ENCODE assay signal across 11 cellular contexts in the genomic region with DNA sequence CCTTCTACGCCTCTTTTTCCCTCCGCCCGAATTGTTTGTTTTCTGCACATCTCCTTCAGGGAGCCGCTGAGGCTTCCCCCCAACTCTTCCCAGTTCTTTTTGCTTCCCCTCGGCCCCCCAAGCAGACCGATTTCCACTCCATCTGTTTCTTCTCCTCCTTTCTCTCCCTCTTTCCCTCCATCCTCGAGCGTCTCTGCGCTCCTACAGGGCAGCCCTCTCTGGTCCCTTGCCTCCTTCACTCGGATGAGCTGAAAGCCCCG. TPM values are rescaled to one million over a fixed set of nuclear protein-coding genes. Genes with fewer than 3 reads are reported as not detected.
DNase-seq lines count a peak whose midpoint lies in the region; ATAC-seq, FAIRE-seq and TF ChIP-seq lines count a peak whose summit lies in the region.
"Had no signal": no experiment of that assay in that cellular context is flagged by ENCODE, and none has a peak within 500 bp of the region (broad histone marks: within the 10 kb centered on the region; RNA-seq: fewer than 3 reads in every experiment).

No MANE protein-coding gene starts in this region.

- peaks cover 57 to 87% (median 79%) of the 10 kb centered on the region in 7 donors for H3K4me1 Mint-ChIP-seq in naive thymus-derived CD4-positive, alpha-beta T cell

- H3K27me3 Mint-ChIP-seq in naive thymus-derived CD4-positive, alpha-beta T cell, result peaks cover 95 to 100% (median 95%) of the 10 kb centered on the region in 5 donors

- CTCF ChIA-PET in HEK293 (lab: Yijun Ruan, JAX) (interaction anchor here (0.6 to 2.9 kb wide), 2 partner anchors 9 to 302 kb away, joined by 8 to 10 read pairs; no protein-coding TSS in a partner anchor), K562 (lab: Yijun Ruan, JAX; ENCODE audit: low intra/inter-chr PET ratio) (no interaction called here)
- CTCF ChIA-PET in naive thymus-derived CD4-positive, alpha-beta T cell (lab: Charles Lee), result interaction anchor here (1.3 kb wide), 1 partner anchor 9 kb away, joined by 5 read pairs; no protein-coding TSS in a partner anchor

- DNase-seq in K562 (ENCODE audit: extremely low read depth in 1 of 4, low spot score in 3 of 4) (no peak), H54 (ENCODE audit: insufficient read length, low spot score) (no peak)
- DNase-seq in naive thymus-derived CD4-positive, alpha-beta T cell, result no peak
- no peak for DNase-seq in stimulated activated CD4-positive, alpha-beta T cell treated with anti-CD3 and anti-CD28 coated beads, Interleukin-2, amount 100 ng/mL, for 48 hours
- DNase-seq: T-helper 9 cell had no signal

- intact Hi-C loops in K562 (cut with micrococcal nuclease), result loop anchor here (5.0 kb wide), 1 partner anchor 515 kb away; no protein-coding TSS in a partner anchor
- intact Hi-C loops in naive thymus-derived CD4-positive, alpha-beta T cell (cut with micrococcal nuclease), result loop anchor here in 1 of 2 donors (1.0 to 2.0 kb wide), 2 partner anchors 8 to 239 kb away; partner anchors contain the start of gene NEK7

- no peak for TF ChIP-seq RAD21 in K562 (CRISPR knock-in tag; conservative IDR thresholded peaks at IDR 0.05 in 1 of 2, IDR thresholded peaks at IDR 0.05 in 1 of 2)

- H2AFZ ChIP-seq in ACC112 (ENCODE audit: low read length, unreplicated experiment), result peak overlapping the region; percentile 9
- H2AFZ ChIP-seq in K562 (ENCODE audit: low read depth, low read length), result peak overlapping the region; percentile 34

- peak overlapping the region; percentile 69 for H3K4me3 ChIP-seq in ACC112 (ENCODE audit: low read depth, low read length)
- H3K4me3 ChIP-seq in HEK293 (ENCODE audit: low read depth, low read length), result peak overlapping the region; percentile 32
- no peak overlapping the region for H3K4me3 ChIP-seq in K562
- H3K4me3 ChIP-seq in naive thymus-derived CD4-positive, alpha-beta T cell (ENCODE audit: low read length), result no peak overlapping the region

- ATAC-seq in K562 (no peak), HG03571 (IDR thresholded peaks at IDR 0.05; ENCODE audit: unreplicated experiment) (no peak), HG03457 (IDR thresholded peaks at IDR 0.05; ENCODE audit: unreplicated experiment) (no peak)
- ATAC-seq in naive thymus-derived CD4-positive, alpha-beta T cell, result no peak

- FAIRE-seq in K562 (lab: Jason Lieb, UNC) (no peak), H54 (lab: Jason Lieb, UNC) (no peak)
- FAIRE-seq: G401.6 had no signal

- H3K27me3 ChIP-seq in ACC112 (ENCODE audit: insufficient read depth, low read length), result peaks cover 99% of the 10 kb centered on the region
- H3K27me3 ChIP-seq in K562 (ENCODE audit: control insufficient read depth in 2 of 2, insufficient read depth in 2 of 2, low read length in 2 of 2), result peaks cover 77 to 92% of the 10 kb centered on the region in 2 experiments
- peaks cover 68 to 92% of the 10 kb centered on the region in 2 donors for H3K27me3 ChIP-seq in naive thymus-derived CD4-positive, alpha-beta T cell (ENCODE audit: control insufficient read depth in 2 of 2, insufficient read depth in 2 of 2, low read length in 2 of 2)

- no peak for TF ChIP-seq POLR2A in K562 (conservative IDR thresholded peaks at IDR 0.05)
- no peak for TF ChIP-seq POLR2A in H54 (IDR thresholded peaks at IDR 0.05; ENCODE audit: low read depth, low read length)

- no TSS peak for BruUV-seq in K562 (replicated peaks; lab: Mats Ljungman, UMichigan)

- H3K9me3 Mint-ChIP-seq in naive thymus-derived CD4-positive, alpha-beta T cell, result peaks cover 0 to 16% (median 0%) of the 10 kb centered on the region in 11 donors

- peaks cover 0 to 10% (median 0%) of the 10 kb centered on the region in 5 donors for H3K36me3 Mint-ChIP-seq in naive thymus-derived CD4-positive, alpha-beta T cell

- 12% methylated on average over 11 of the region's 11 CpGs for WGBS in K562 (ENCODE audit: insufficient coverage, low coverage, missing lambda C conversion rate)

- H3K4me3 Mint-ChIP-seq in naive thymus-derived CD4-positive, alpha-beta T cell, result peak overlapping the region; percentile 68 to 83 (median 74)

- H4K20me1 ChIP-seq in K562 (replicated peaks; ENCODE audit: control insufficient read depth, insufficient read depth, low read length), result no peaks in the 10 kb centered on the region

- POLR2A ChIA-PET in HEK293 (lab: Yijun Ruan, JAX) (interaction anchor here (1.5 to 2.0 kb wide), 4 partner anchors 9 to 239 kb away, joined by 4 to 16 read pairs (median 6); partner anchors contain the start of genes C1orf53 and NEK7), K562 (lab: Yijun Ruan, JAX) (interaction anchor here (0.9 to 1.8 kb wide), 3 partner anchors 9 to 15 kb away, joined by 4 to 8 read pairs (median 4); partner anchors contain the start of gene C1orf53)
- POLR2A ChIA-PET in naive thymus-derived CD4-positive, alpha-beta T cell (lab: Charles Lee), result interaction anchor here (1.0 kb wide), 1 partner anchor 15 kb away, joined by 3 read pairs; the partner anchor contains the start of gene C1orf53

- 0 out of 4 replicates have a peak overlapping the region, but pooled peaks of 1 of the 2 experiments have one; percentile 53 for H3K9ac ChIP-seq in K562 (ENCODE audit: insufficient read depth in 1 of 2, low read depth in 2 of 2, low read length in 2 of 2)

- H3K36me3 ChIP-seq in ACC112 (ENCODE audit: insufficient read depth, low read length) (no peaks in the 10 kb centered on the region), HEK293 (ENCODE audit: control insufficient read depth in 2 of 2, insufficient read depth in 1 of 2, low read length in 2 of 2) (peaks cover 0 to 3% of the 10 kb centered on the region in 2 experiments; a peak in 1 of 3 replicates), K562 (ENCODE audit: control insufficient read depth, insufficient read depth, low read length) (no peaks in the 10 kb centered on the region)
- H3K36me3 ChIP-seq in naive thymus-derived CD4-positive, alpha-beta T cell (ENCODE audit: control insufficient read depth in 2 of 3, insufficient read depth in 3 of 3, low read length in 3 of 3), result no peaks in the 10 kb centered on the region

- no peak overlapping the region for H3K27ac ChIP-seq in ACC112 (ENCODE audit: low read depth, low read length)
- H3K27ac ChIP-seq in HEK293 (ENCODE audit: extremely low read depth, low read depth, low read length), result peak overlapping the region; percentile 32; the same call in 1 of the 2 replicates
- H3K27ac ChIP-seq in K562 (ENCODE audit: extremely low read depth, low read depth, low read length), result no peak overlapping the region
- no peak overlapping the region for H3K27ac ChIP-seq in naive thymus-derived CD4-positive, alpha-beta T cell (ENCODE audit: low read depth, low read length)

- TF ChIP-seq CTCF in HEK293 (tag by site-specific recombination; IDR thresholded peaks at IDR 0.05), result no peak
- TF ChIP-seq CTCF in K562 (IDR thresholded peaks at IDR 0.05 in 2 of 3, conservative IDR thresholded peaks at IDR 0.05 in 1 of 3; ENCODE audit: insufficient read depth in 2 of 3, low read depth in 1 of 3, low read length in 3 of 3), result no peak

- no peaks in the 10 kb centered on the region for H3K9me1 ChIP-seq in K562 (ENCODE audit: control insufficient read depth, insufficient read depth, low read length)

- in situ Hi-C loops in K562 (cut with MboI), result no loop called here

- H3K4me2 ChIP-seq in K562 (ENCODE audit: insufficient read depth, low read length), result 0 out of 2 replicates have a peak overlapping the region, but pooled peaks have one; percentile 1

- no peaks in the 10 kb centered on the region for H3K9me3 ChIP-seq in HEK293 (ENCODE audit: control insufficient read depth, insufficient read depth, low read depth, low read length)
- H3K9me3 ChIP-seq in K562 (replicated peaks; ENCODE audit: control insufficient read depth, insufficient read depth, low read depth, low read length), result no peaks in the 10 kb centered on the region
- H3K9me3 ChIP-seq in naive thymus-derived CD4-positive, alpha-beta T cell (ENCODE audit: control insufficient read depth in 2 of 3, low read length in 3 of 3), result no peaks in the 10 kb centered on the region

- H3K4me1 ChIP-seq in ACC112 (ENCODE audit: control insufficient read depth, insufficient read depth, low read length, unreplicated experiment) (peaks cover 12% of the 10 kb centered on the region), HEK293 (ENCODE audit: control insufficient read depth, insufficient read depth, low read length) (no peaks in the 10 kb centered on the region), K562 (replicated peaks in 1 of 2; ENCODE audit: control insufficient read depth in 2 of 2, insufficient read depth in 2 of 2, low read length in 2 of 2) (peaks cover 10 to 36% of the 10 kb centered on the region in 2 experiments; a peak in 4 of 5 replicates)
- peaks cover 45 to 58% of the 10 kb centered on the region in 2 donors for H3K4me1 ChIP-seq in naive thymus-derived CD4-positive, alpha-beta T cell (ENCODE audit: control insufficient read depth in 2 of 2, insufficient read depth in 2 of 2, low read length in 2 of 2)

- H3K79me2 ChIP-seq in ACC112 (ENCODE audit: control insufficient read depth, insufficient read depth, low read length, unreplicated experiment) (no peaks in the 10 kb centered on the region), K562 (ENCODE audit: control insufficient read depth, insufficient read depth, low read length) (no peaks in the 10 kb centered on the region)

- no peak for TF ChIP-seq EP300 in K562 (IDR thresholded peaks at IDR 0.05; ENCODE audit: low read length)

- H3K27ac Mint-ChIP-seq in naive thymus-derived CD4-positive, alpha-beta T cell, result peak overlapping the region in 1 of 9 donors; percentile 75

RNA-seq across cellular contexts. Expression of gene LHX9, which starts 0.3 kb away (rescaled TPM):
- total RNA-seq in K562 (2011; cell fraction: chromatin; rRNA removed; ENCODE audit: low replicate concordance), result not detected in 2 replicates
- total RNA-seq in K562 (2011; cell fraction: nucleolus; rRNA removed), result not detected in 2 replicates
- total RNA-seq in K562 (2011; cell fraction: nucleoplasm; rRNA removed), result not detected in 2 replicates
- total RNA-seq in K562 (2014; rRNA removed), result not detected in 2 replicates
- total RNA-seq in K562 (2014; rRNA removed; fragmentation: Illumina TruSeq; extraction: Trizol), result not detected in 2 replicates
- total RNA-seq in K562 (2015; rRNA removed; fragmentation: Illumina TruSeq; extraction: Trizol), result 0.04 TPM in 1 of 2 replicates, not detected in the other
- total RNA-seq in K562 (2021), result not detected in 2 replicates
- not detected in 2 replicates for polyA plus RNA-seq in K562 (2011; rRNA removed)
- not detected in 2 replicates for polyA plus RNA-seq in K562 (2011; cell fraction: cytosol; rRNA removed)
- polyA plus RNA-seq in K562 (2011; cell fraction: nucleus; rRNA removed), result not detected in 2 replicates
- polyA plus RNA-seq in K562 (2012), result 0.04 and 0.37 TPM in 2 replicates
- polyA plus RNA-seq in K562 (2014; fragmentation: Illumina TruSeq; extraction: Trizol), result not detected in 2 replicates
- polyA plus RNA-seq in K562 (2014; fragmentation: Nextera tagmentation; extraction: Ambion mirVana), result under 1 TPM; 0.03 TPM
- polyA plus RNA-seq in K562 (2014; rRNA removed), result 0.21 TPM in 1 of 2 replicates, not detected in the other
- polyA minus RNA-seq in K562 (2011; rRNA and poly(A)+ RNA removed), result not detected in 2 replicates
- not detected in 2 replicates for polyA minus RNA-seq in K562 (2011; cell fraction: cytosol; rRNA and poly(A)+ RNA removed)
- polyA minus RNA-seq in K562 (2011; cell fraction: nucleus; rRNA and poly(A)+ RNA removed), result not detected in 2 replicates
- total RNA-seq in naive thymus-derived CD4-positive, alpha-beta T cell, result not detected
- not detected for polyA plus RNA-seq in naive thymus-derived CD4-positive, alpha-beta T cell
- total RNA-seq: mononuclear cell had no signal

RNA-seq across cellular contexts. Expression of gene C1orf53, which starts 15.1 kb away (rescaled TPM):
- total RNA-seq in K562 (2011; cell fraction: chromatin; rRNA removed; ENCODE audit: low replicate concordance), result not detected in 2 replicates
- not detected in 2 replicates for total RNA-seq in K562 (2011; cell fraction: nucleolus; rRNA removed)
- total RNA-seq in K562 (2011; cell fraction: nucleoplasm; rRNA removed), result not detected in 2 replicates
- total RNA-seq in K562 (2014; rRNA removed), result 0.45 and 3.1 TPM in 2 replicates
- 0.73 and 1.6 TPM in 2 replicates for total RNA-seq in K562 (2014; rRNA removed; fragmentation: Illumina TruSeq; extraction: Trizol)
- total RNA-seq in K562 (2015; rRNA removed; fragmentation: Illumina TruSeq; extraction: Trizol), result 3.0 and 3.2 TPM in 2 replicates
- 1.5 and 1.9 TPM in 2 replicates for total RNA-seq in K562 (2021)
- 0.65 and 2.3 TPM in 2 replicates for polyA plus RNA-seq in K562 (2011; rRNA removed)
- 0.81 and 1.6 TPM in 2 replicates for polyA plus RNA-seq in K562 (2011; cell fraction: cytosol; rRNA removed)
- not detected in 2 replicates for polyA plus RNA-seq in K562 (2011; cell fraction: nucleus; rRNA removed)
- polyA plus RNA-seq in K562 (2012), result 3.0 and 5.0 TPM in 2 replicates
- 0.31 and 0.96 TPM in 2 replicates for polyA plus RNA-seq in K562 (2014; fragmentation: Illumina TruSeq; extraction: Trizol)
- 1 to 10 TPM; 1.8 to 2.5 TPM for polyA plus RNA-seq in K562 (2014; fragmentation: Nextera tagmentation; extraction: Ambion mirVana)
- 3.2 and 5.8 TPM in 2 replicates for polyA plus RNA-seq in K562 (2014; rRNA removed)
- polyA minus RNA-seq in K562 (2011; rRNA and poly(A)+ RNA removed), result 1.1 TPM in 1 of 2 replicates, not detected in the other
- polyA minus RNA-seq in K562 (2011; cell fraction: cytosol; rRNA and poly(A)+ RNA removed), result not detected in 2 replicates
- not detected in 2 replicates for polyA minus RNA-seq in K562 (2011; cell fraction: nucleus; rRNA and poly(A)+ RNA removed)
- not detected for total RNA-seq in naive thymus-derived CD4-positive, alpha-beta T cell
- polyA plus RNA-seq in naive thymus-derived CD4-positive, alpha-beta T cell, result 1 to 10 TPM in 1 of 2 donors, not detected in 1; 1.6 TPM
- total RNA-seq: mononuclear cell had no signal

Comparison
In these comparisons a context has a peak if more than half of its experiments do, and no peak if none do; other contexts are left out.
1. H3K4me3 ChIP-seq: peak in ACC112 (single experiment) and HEK293 (single experiment); none in K562 (single experiment) and naive thymus-derived CD4-positive, alpha-beta T cell (single experiment).